Comparison of ENCODE assay signal across 8 cellular contexts in genomic region chr16:4766875-4767628, GRCh38. TPM values are rescaled to one million over a fixed set of nuclear protein-coding genes. Genes with fewer than 3 reads are reported as not detected.
DNase-seq lines count a peak whose midpoint lies in the region; ATAC-seq and TF ChIP-seq lines count a peak whose summit lies in the region.

ZNF500 (minus strand) TSS chr16:4767162; CDS start chr16:4765978, 1,184 bp downstream.

- ATAC-seq in HG03457 (IDR thresholded peaks at IDR 0.05; ENCODE audit: unreplicated experiment), result peak; percentile 63

- POLR2A ChIA-PET in BJ (lab: Charles Lee), result no interaction called here

- TF ChIP-seq CTCF in BJ (IDR thresholded peaks at IDR 0.05; ENCODE audit: insufficient read depth, low read depth, low read length) (no peak), choroid plexus epithelial cell (conservative IDR thresholded peaks at IDR 0.05; ENCODE audit: low read depth, low read length) (no peak)

- no peaks in the 10 kb centered on the region for H3K27me3 ChIP-seq in BJ (ENCODE audit: control insufficient read depth, insufficient read depth, low read length)

- DNase-seq in BJ (ENCODE audit: low read depth) (peak; percentile 80), GM19240 (ENCODE audit: insufficient read length, low spot score) (peak; percentile 91), NCI-H524 (lab: John Stamatoyannopoulos, UW) (peak; percentile 93 to 97), choroid plexus epithelial cell (ENCODE audit: low read depth) (peak; percentile 97), kidney glomerular epithelial cell (lab: John Stamatoyannopoulos, UW) (peak; percentile 89)
- DNase-seq in activated CD4-positive, alpha-beta T cell treated with anti-CD3 and anti-CD28 coated beads for 24 hours (ENCODE audit: low read depth in 2 of 2), result peak; percentile 96 to 99
- peak; percentile 90 to 97 for DNase-seq in stimulated activated CD4-positive, alpha-beta T cell treated with anti-CD3 and anti-CD28 coated beads, Interleukin-15, amount 100 ng/mL, for 48 hours (ENCODE audit: low read depth in 2 of 2)

- peaks cover 16% of the 10 kb centered on the region for H3K36me3 ChIP-seq in BJ (ENCODE audit: control insufficient read depth, insufficient read depth, low read length)

- CTCF ChIA-PET in BJ (lab: Yijun Ruan, JAX), result interaction anchor here (1.4 kb wide), 1 partner anchor 188 kb away, joined by 6 read pairs; no protein-coding TSS in a partner anchor

- peak within 1 kb of the TSS; percentile 89 for H3K4me3 ChIP-seq in BJ (ENCODE audit: low read depth, low read length)
- H3K4me3 ChIP-seq in choroid plexus epithelial cell (ENCODE audit: low read depth, low read length), result peak within 1 kb of the TSS; percentile 92

RNA-seq across cellular contexts. Expression of gene ZNF500, which starts in this region (rescaled TPM):
- 4.9 and 6.5 TPM in 2 replicates for polyA plus RNA-seq in BJ (2011; rRNA removed)
- polyA minus RNA-seq in BJ (2011; rRNA and poly(A)+ RNA removed), result 6.9 and 7.1 TPM in 2 replicates

Comparison
In these comparisons a context has a peak if more than half of its experiments do, and no peak if none do; other contexts are left out.
1. Peak in every context shown above with its lines: DNase-seq, ATAC-seq and H3K4me3 ChIP-seq.